In the genomic region with DNA sequence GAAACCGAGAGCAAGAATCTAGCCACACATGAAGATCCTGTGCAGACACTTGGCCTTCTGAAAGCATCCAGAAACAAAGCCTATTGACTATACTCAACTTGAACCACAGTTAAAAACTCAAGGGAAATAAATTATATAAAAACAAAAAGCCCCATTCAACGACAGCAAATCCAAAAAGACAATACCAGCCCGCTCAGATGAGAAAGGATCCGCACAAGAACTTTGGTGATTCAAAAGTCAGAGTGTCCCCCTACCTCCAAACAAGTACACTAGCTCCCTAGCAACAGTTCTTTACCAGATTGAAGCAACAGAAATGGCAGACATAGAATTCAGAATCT, we compare ENCODE assay signal across 18 cellular contexts.
A peak's percentile ranks its signal among the peaks of the same experiment; 100 is the strongest.
DNase-seq lines count a peak whose midpoint lies in the region; ATAC-seq, FAIRE-seq and TF ChIP-seq lines count a peak whose summit lies in the region.
"Had no signal": no experiment of that assay in that cellular context is flagged by ENCODE, and none has a peak within 500 bp of the region (broad histone marks: within the 10 kb centered on the region; RNA-seq: fewer than 3 reads in every experiment).

No MANE protein-coding gene starts in this region.

- 70 to 93% (median 73%) methylated on average over 4 of the region's 4 CpGs for WGBS in ovary, 3 donors

- no peak for TF ChIP-seq POLR2A in ovary (IDR thresholded peaks at IDR 0.05)

- no peaks in the 10 kb centered on the region for H3K79me2 ChIP-seq in PC-9 (ENCODE audit: low read depth)
- no peaks in the 10 kb centered on the region for H3K79me2 ChIP-seq in osteoblast (ENCODE audit: insufficient read depth, low read length)

- BruUV-seq in PC-9 (replicated peaks; lab: Mats Ljungman, UMichigan) = no TSS peak

- peak; percentile 18 for FAIRE-seq in GM19239 (lab: Jason Lieb, UNC)
- FAIRE-seq: colon, HepG2 had no signal

- intact Hi-C loops in PC-9 (cut with micrococcal nuclease; ENCODE audit: unreplicated experiment) (no loop called here), ovary (cut with DNase I) (no loop called here)

- H3K27me3 ChIP-seq in PC-9 (ENCODE audit: insufficient read depth, low read depth) = no peaks in the 10 kb centered on the region
- H3K27me3 ChIP-seq in osteoblast (ENCODE audit: insufficient read depth, low read length) = no peaks in the 10 kb centered on the region
- no peaks in the 10 kb centered on the region for H3K27me3 ChIP-seq in ovary

- POLR2A ChIA-PET in PC-9 (lab: Charles Lee; ENCODE audit: unreplicated experiment) = interaction anchor here (0.6 kb wide), 1 partner anchor 1465 kb away, joined by 4 read pairs; no protein-coding TSS in a partner anchor

- TF ChIP-seq EP300 in ovary (IDR thresholded peaks at IDR 0.05) = no peak

- no peaks in the 10 kb centered on the region for H3K9me3 ChIP-seq in PC-9 (ENCODE audit: insufficient read depth, low read depth)
- no peaks in the 10 kb centered on the region for H3K9me3 ChIP-seq in osteoblast (ENCODE audit: low read depth, low read length)
- H3K9me3 ChIP-seq in ovary = no peaks in the 10 kb centered on the region

- no peaks in the 10 kb centered on the region for H3F3A ChIP-seq in PC-9 (ENCODE audit: insufficient read depth, low read depth)

- H3K36me3 ChIP-seq in PC-9 (ENCODE audit: low read depth) = no peaks in the 10 kb centered on the region
- H3K36me3 ChIP-seq in osteoblast (ENCODE audit: insufficient read depth, low read length) = no peaks in the 10 kb centered on the region
- H3K36me3 ChIP-seq in ovary = no peaks in the 10 kb centered on the region

- H3K4me1 ChIP-seq in PC-9 (replicated peaks; ENCODE audit: insufficient read depth) (no peaks in the 10 kb centered on the region), osteoblast (ENCODE audit: insufficient read depth, low read length) (peaks cover 10% of the 10 kb centered on the region), ovary (ENCODE audit: insufficient read depth) (no peaks in the 10 kb centered on the region)

- peak; percentile 22 for ATAC-seq in HG03280 (IDR thresholded peaks at IDR 0.05; ENCODE audit: unreplicated experiment)
- ATAC-seq: naive thymus-derived CD8-positive, alpha-beta T cell had no signal

- H3K4me3 ChIP-seq in PC-9 = no peak overlapping the region
- H3K4me3 ChIP-seq in osteoblast (ENCODE audit: insufficient read depth, low read length) = no peak overlapping the region
- H3K4me3 ChIP-seq in ovary = no peak overlapping the region

- peak; percentile 8; the same call in 1 of the 2 replicates for TF ChIP-seq CTCF in PC-9 (conservative IDR thresholded peaks at IDR 0.05)
- no peak for TF ChIP-seq CTCF in osteoblast (IDR thresholded peaks at IDR 0.05; ENCODE audit: extremely low read depth, low read depth, low read length)
- TF ChIP-seq CTCF in ovary (IDR thresholded peaks at IDR 0.05) = no peak

- no peak for DNase-seq in GM19239 (ENCODE audit: insufficient read length, low spot score)
- no peak for DNase-seq in PC-9
- no peak for DNase-seq in osteoblast (ENCODE audit: insufficient read length, low spot score, missing footprints)
- DNase-seq in COR-L47 (lab: John Stamatoyannopoulos, UW) = no peak
- DNase-seq in stimulated activated CD4-positive, alpha-beta T cell treated with anti-CD3 and anti-CD28 coated beads, Interleukin-15, amount 100 ng/mL, for 24 hours = no peak
- no peak for DNase-seq in NCI-H2171 treated with DMSO at 0.1 percent for 48 hours (lab: John Stamatoyannopoulos, UW)
- DNase-seq in ovary = no peak
- DNase-seq: activated effector memory CD4-positive, alpha-beta T cell treated with Interleukin-2 at 50 U/mL for 16 hours; aorta; effector CD8-positive, alpha-beta T cell; GOT3; NCI-H1048; nucleus accumbens; stimulated activated CD8-positive, alpha-beta memory T cell treated with anti-CD3 and anti-CD28 coated beads, Interleukin-4, amount 100 ng/mL, for 48 hours had no signal

- H3K9me2 ChIP-seq in PC-9 (ENCODE audit: insufficient read depth) = 0 out of 2 replicates have a peak, but pooled peaks cover 3% of the 10 kb centered on the region

- H3K27ac ChIP-seq in PC-9 (no peak overlapping the region), osteoblast (ENCODE audit: low read depth, low read length) (peak overlapping the region; percentile 44), ovary (no peak overlapping the region)

- H4K20me1 ChIP-seq in PC-9 (ENCODE audit: insufficient read depth) = 0 out of 2 replicates have a peak, but pooled peaks cover 2% of the 10 kb centered on the region
- H4K20me1 ChIP-seq in osteoblast (ENCODE audit: insufficient read depth, low read length) = no peaks in the 10 kb centered on the region

- CTCF ChIA-PET in PC-9 (lab: Charles Lee) = interaction anchor here (0.6 to 0.8 kb wide), 2 partner anchors 11 to 67 kb away, joined by 3 read pairs; no protein-coding TSS in a partner anchor

- H2AFZ ChIP-seq in PC-9 (no peak overlapping the region), osteoblast (ENCODE audit: low read length) (no peak overlapping the region)

- no peak overlapping the region for H3K4me2 ChIP-seq in PC-9
- H3K4me2 ChIP-seq in osteoblast (ENCODE audit: insufficient read depth, low read length) = no peak overlapping the region
